In genomic region chr1:17574502-17574901, GRCh38 we compare ENCODE assay signal across 8 cellular contexts. TPM values are rescaled to one million over a fixed set of nuclear protein-coding genes. Genes with fewer than 3 reads are reported as not detected.
A peak's percentile ranks its signal among the peaks of the same experiment; 100 is the strongest.
DNase-seq lines count a peak whose midpoint lies in the region; ATAC-seq and TF ChIP-seq lines count a peak whose summit lies in the region.
"Had no signal": no experiment of that assay in that cellular context is flagged by ENCODE, and none has a peak within 500 bp of the region (broad histone marks: within the 10 kb centered on the region; RNA-seq: fewer than 3 reads in every experiment).

No MANE protein-coding gene starts in this region.

- H3K4me3 ChIP-seq in Panc1 (ENCODE audit: low read depth in 2 of 2, low read length in 2 of 2), result no peak overlapping the region
- H3K4me3 ChIP-seq in fibroblast of pulmonary artery (replicated peaks; ENCODE audit: low read depth, low read length), result no peak overlapping the region
- no peak overlapping the region for H3K4me3 ChIP-seq in prostate gland
- no peak overlapping the region for H3K4me3 ChIP-seq in upper lobe of right lung

- BruUV-seq in Panc1 (replicated peaks; lab: Mats Ljungman, UMichigan), result no TSS peak

- ATAC-seq in Panc1, result peak; percentile 70
- ATAC-seq in upper lobe of right lung, result no peak

- H3K4me1 ChIP-seq in Panc1 (ENCODE audit: control insufficient read depth, insufficient read depth, low read length), result no peaks in the 10 kb centered on the region
- no peaks in the 10 kb centered on the region for H3K4me1 ChIP-seq in prostate gland (replicated peaks)
- peaks cover 12% of the 10 kb centered on the region for H3K4me1 ChIP-seq in upper lobe of right lung

- H3K4me3 Mint-ChIP-seq in activated naive CD8-positive, alpha-beta T cell treated with anti-CD3 and anti-CD28 coated beads for 36 hours, result no peak overlapping the region
- H3K4me3 Mint-ChIP-seq: activated naive CD4-positive, alpha-beta T cell treated with anti-CD3 and anti-CD28 coated beads, Interleukin-2, amount 50 U/mL, for 24 hours had no signal

- TF ChIP-seq POLR2A in prostate gland (IDR thresholded peaks at IDR 0.05), result no peak

- intact Hi-C loops in Panc1 (cut with micrococcal nuclease; ENCODE audit: unreplicated experiment), result no loop called here
- intact Hi-C loops in prostate gland (cut with DNase I), result no loop called here
- intact Hi-C loops in upper lobe of right lung (cut with DNase I), result no loop called here

- DNase-seq in GM13977 (ENCODE audit: low spot score) (no peak), Panc1 (ENCODE audit: low read depth, low spot score) (no peak), fibroblast of pulmonary artery (ENCODE audit: low read depth) (no peak), prostate gland (ENCODE audit: low spot score) (no peak), upper lobe of right lung (no peak), AML-193 (lab: John Stamatoyannopoulos, UW) (no peak)
- no peak for DNase-seq in activated naive CD8-positive, alpha-beta T cell treated with anti-CD3 and anti-CD28 coated beads for 36 hours

- H3K9me3 ChIP-seq in Panc1 (ENCODE audit: control insufficient read depth, insufficient read depth, low read depth, low read length) (no peaks in the 10 kb centered on the region), prostate gland (no peaks in the 10 kb centered on the region), upper lobe of right lung (no peaks in the 10 kb centered on the region)

- TF ChIP-seq CTCF in GM13977 (IDR thresholded peaks at IDR 0.05; ENCODE audit: extremely low read depth, insufficient read depth, missing control alignments), result peak; percentile 3
- TF ChIP-seq CTCF in Panc1 (IDR thresholded peaks at IDR 0.05), result no peak
- peak; percentile 24 for TF ChIP-seq CTCF in fibroblast of pulmonary artery (IDR thresholded peaks at IDR 0.05; ENCODE audit: low read length, missing control alignments)
- TF ChIP-seq CTCF in prostate gland (IDR thresholded peaks at IDR 0.05), result peak in 2 of 4 experiments; percentile 23 to 36
- no peak for TF ChIP-seq CTCF in upper lobe of right lung (IDR thresholded peaks at IDR 0.05)

- in situ Hi-C loops in GM13977 (cut with MboI; ENCODE audit: low pct_unique_long_range_greater_than_20kb, low sequenced_read_pairs, unreplicated experiment) (no loop called here), Panc1 (cut with HindIII; ENCODE audit: low pct_unique_long_range_greater_than_20kb, low sequenced_read_pairs) (no loop called here)

- H3K27ac ChIP-seq in Panc1 (ENCODE audit: low read length) (no peak overlapping the region), prostate gland (peak overlapping the region; percentile 42 to 46), upper lobe of right lung (no peak overlapping the region)

- no peak overlapping the region for H3K27ac Mint-ChIP-seq in activated naive CD8-positive, alpha-beta T cell treated with anti-CD3 and anti-CD28 coated beads for 36 hours
- H3K27ac Mint-ChIP-seq: activated naive CD4-positive, alpha-beta T cell treated with anti-CD3 and anti-CD28 coated beads, Interleukin-2, amount 50 U/mL, for 24 hours had no signal

- no peaks in the 10 kb centered on the region for H3K9me3 Mint-ChIP-seq in activated naive CD8-positive, alpha-beta T cell treated with anti-CD3 and anti-CD28 coated beads for 36 hours
- H3K9me3 Mint-ChIP-seq: activated naive CD4-positive, alpha-beta T cell treated with anti-CD3 and anti-CD28 coated beads, Interleukin-2, amount 50 U/mL, for 24 hours had no signal

- CTCF ChIA-PET in Panc1 (lab: Charles Lee), result interaction anchor here (0.5 to 1.9 kb wide), 5 partner anchors 13 to 101 kb away, joined by 4 to 20 read pairs (median 4); no protein-coding TSS in a partner anchor

- peaks cover 11% of the 10 kb centered on the region for H3K27me3 Mint-ChIP-seq in activated naive CD8-positive, alpha-beta T cell treated with anti-CD3 and anti-CD28 coated beads for 36 hours
- H3K27me3 Mint-ChIP-seq: activated naive CD4-positive, alpha-beta T cell treated with anti-CD3 and anti-CD28 coated beads, Interleukin-2, amount 50 U/mL, for 24 hours had no signal

- H3K36me3 ChIP-seq in Panc1 (ENCODE audit: control insufficient read depth, insufficient read depth, low read length) (no peaks in the 10 kb centered on the region), prostate gland (no peaks in the 10 kb centered on the region), upper lobe of right lung (no peaks in the 10 kb centered on the region)

- WGBS in prostate gland, result 52% methylated on average over 11 of the region's 11 CpGs

- POLR2A ChIA-PET in Panc1 (lab: Charles Lee), result interaction anchor here (0.6 kb wide), 1 partner anchor 78 kb away, joined by 3 read pairs; no protein-coding TSS in a partner anchor

- H3K27me3 ChIP-seq in Panc1 (ENCODE audit: control insufficient read depth, insufficient read depth, low read length) (no peaks in the 10 kb centered on the region), prostate gland (replicated peaks; ENCODE audit: insufficient read depth) (no peaks in the 10 kb centered on the region), upper lobe of right lung (no peaks in the 10 kb centered on the region)

- H3K4me1 Mint-ChIP-seq in activated naive CD8-positive, alpha-beta T cell treated with anti-CD3 and anti-CD28 coated beads for 36 hours, result no peaks in the 10 kb centered on the region
- H3K4me1 Mint-ChIP-seq: activated naive CD4-positive, alpha-beta T cell treated with anti-CD3 and anti-CD28 coated beads, Interleukin-2, amount 50 U/mL, for 24 hours had no signal

- H3K36me3 Mint-ChIP-seq in activated naive CD8-positive, alpha-beta T cell treated with anti-CD3 and anti-CD28 coated beads for 36 hours, result no peaks in the 10 kb centered on the region
- H3K36me3 Mint-ChIP-seq: activated naive CD4-positive, alpha-beta T cell treated with anti-CD3 and anti-CD28 coated beads, Interleukin-2, amount 50 U/mL, for 24 hours had no signal

RNA-seq across cellular contexts. Expression of gene ARHGEF10L, which starts 35.0 kb away (rescaled TPM):
- total RNA-seq in Panc1 (2021; ENCODE audit: unreplicated experiment) (5.9 TPM), prostate gland (10 to 100 TPM; 26.0 to 39.7 TPM), upper lobe of right lung (34.1 TPM)
- polyA plus RNA-seq in Panc1 (2012; ENCODE audit: insufficient read length), result 7.2 TPM
- total RNA-seq in activated naive CD8-positive, alpha-beta T cell treated with anti-CD3 and anti-CD28 coated beads for 36 hours, result not detected

Comparison
In these comparisons a context has a peak if more than half of its experiments do, and no peak if none do; other contexts are left out.
1. CTCF ChIP-seq: peak in GM13977 (single experiment) and fibroblast of pulmonary artery (single experiment); none in Panc1 (single experiment) and upper lobe of right lung (single experiment).
2. H3K27ac ChIP-seq: peak in prostate gland (2 of 2); none in Panc1 (single experiment) and upper lobe of right lung (single experiment).